20 cellular contexts compared by ENCODE assay signal in genomic region chr2:119338282-119338681, GRCh38. TPM values are rescaled to one million over a fixed set of nuclear protein-coding genes. Genes with fewer than 3 reads are reported as not detected.
A peak's percentile ranks its signal among the peaks of the same experiment; 100 is the strongest.
DNase-seq lines count a peak whose midpoint lies in the region; ATAC-seq and TF ChIP-seq lines count a peak whose summit lies in the region.
"Had no signal": no experiment of that assay in that cellular context is flagged by ENCODE, and none has a peak within 500 bp of the region (broad histone marks: within the 10 kb centered on the region; RNA-seq: fewer than 3 reads in every experiment).

No MANE protein-coding gene starts in this region.

- peaks cover 2% of the 10 kb centered on the region; the same call in 1 of the 2 replicates for H3F3A ChIP-seq in Loucy (ENCODE audit: low read depth)

- no peak for TF ChIP-seq CTCF in Loucy (conservative IDR thresholded peaks at IDR 0.05; ENCODE audit: low read length)
- TF ChIP-seq CTCF in activated CD8-positive, alpha-beta T cell treated with anti-CD3 and anti-CD28 coated beads for 36 hours (IDR thresholded peaks at IDR 0.05): no peak

- H3K4me3 Mint-ChIP-seq in activated CD8-positive, alpha-beta T cell treated with anti-CD3 and anti-CD28 coated beads for 36 hours: no peak overlapping the region
- H3K4me3 Mint-ChIP-seq in natural killer cell treated with Interleukin-12 subunit alpha and Interleukin-12 subunit beta and Interleukin-15 and Interleukin-18, amount 100 ng/mL, for 72 hours: peak overlapping the region; percentile 46
- H3K4me3 Mint-ChIP-seq: nephron progenitor cell had no signal

- POLR2A ChIA-PET in activated CD8-positive, alpha-beta T cell treated with anti-CD3 and anti-CD28 coated beads for 36 hours (lab: Charles Lee): no interaction called here

- no peaks in the 10 kb centered on the region for H3K9me2 ChIP-seq in Loucy (replicated peaks; ENCODE audit: low read depth, low read length)

- H3K4me1 Mint-ChIP-seq in activated CD8-positive, alpha-beta T cell treated with anti-CD3 and anti-CD28 coated beads for 36 hours (ENCODE audit: low read depth): peaks cover 18% of the 10 kb centered on the region
- peaks cover 18 to 25% of the 10 kb centered on the region in 2 donors for H3K4me1 Mint-ChIP-seq in natural killer cell treated with Interleukin-12 subunit alpha and Interleukin-12 subunit beta and Interleukin-15 and Interleukin-18, amount 100 ng/mL, for 72 hours (ENCODE audit: low read depth in 2 of 2)

- no peak for ATAC-seq in activated CD8-positive, alpha-beta T cell treated with anti-CD3 and anti-CD28 coated beads for 36 hours
- ATAC-seq in natural killer cell treated with Interleukin-12 subunit alpha and Interleukin-12 subunit beta and Interleukin-15 and Interleukin-18, amount 100 ng/mL, for 72 hours: no peak
- ATAC-seq in GM19397 (IDR thresholded peaks at IDR 0.05; ENCODE audit: unreplicated experiment): no peak
- no peak for ATAC-seq in HG03095 (IDR thresholded peaks at IDR 0.05; ENCODE audit: unreplicated experiment)
- ATAC-seq: HepG2 had no signal

- no peaks in the 10 kb centered on the region for H3K36me3 ChIP-seq in Loucy (ENCODE audit: insufficient read depth, low read length)

- DNase-seq in NOMO-1 (lab: John Stamatoyannopoulos, UW; ENCODE audit: unreplicated experiment in 2 of 2) (peak; percentile 36 to 65), NOMO-1 treated with dmso at 0.1 percent for 144 hours (lab: John Stamatoyannopoulos, UW; ENCODE audit: unreplicated experiment) (no peak), DMS114 treated with DMSO at 0.1 percent for 48 hours (lab: John Stamatoyannopoulos, UW; ENCODE audit: unreplicated experiment) (no peak)
- no peak for DNase-seq in activated CD8-positive, alpha-beta T cell treated with anti-CD3 and anti-CD28 coated beads for 36 hours
- no peak for DNase-seq in natural killer cell treated with Interleukin-12 subunit alpha and Interleukin-12 subunit beta and Interleukin-15 and Interleukin-18, amount 100 ng/mL, for 72 hours (ENCODE audit: low spot score)
- DNase-seq: 8988T; activated gamma-delta T cell; GOT3; islet precursor cell; NCI-H2029 treated with DMSO at 0.1 percent for 48 hours; NCI-H510A; nephron progenitor cell; Right ventricle myocardium superior; stimulated activated CD4-positive, alpha-beta T cell treated with anti-CD3 and anti-CD28 coated beads, Interleukin-4, amount 100 ng/mL, for 1 hour had no signal

- H3K9me3 ChIP-seq in Loucy (ENCODE audit: insufficient read depth, low read depth, low read length): no peaks in the 10 kb centered on the region

- H3K4me3 ChIP-seq in Loucy (ENCODE audit: low read length, poor library complexity, severe bottlenecking): no peak overlapping the region
- H3K4me3 ChIP-seq: hepatocyte had no signal

- H3K27ac Mint-ChIP-seq in activated CD8-positive, alpha-beta T cell treated with anti-CD3 and anti-CD28 coated beads for 36 hours: peak overlapping the region; percentile 6
- H3K27ac Mint-ChIP-seq in natural killer cell treated with Interleukin-12 subunit alpha and Interleukin-12 subunit beta and Interleukin-15 and Interleukin-18, amount 100 ng/mL, for 72 hours: peak overlapping the region; percentile 67 to 86
- H3K27ac Mint-ChIP-seq: nephron progenitor cell, progenitor cell of endocrine pancreas had no signal

- H3K9me3 Mint-ChIP-seq in activated CD8-positive, alpha-beta T cell treated with anti-CD3 and anti-CD28 coated beads for 36 hours: no peaks in the 10 kb centered on the region
- no peaks in the 10 kb centered on the region for H3K9me3 Mint-ChIP-seq in natural killer cell treated with Interleukin-12 subunit alpha and Interleukin-12 subunit beta and Interleukin-15 and Interleukin-18, amount 100 ng/mL, for 72 hours
- H3K9me3 Mint-ChIP-seq: nephron progenitor cell had no signal

- peak overlapping the region; percentile 74 for H3K4me2 ChIP-seq in Loucy (ENCODE audit: low read depth, low read length, poor library complexity, severe bottlenecking)
- H3K4me2 ChIP-seq: hepatocyte had no signal

- H3K79me2 ChIP-seq in Loucy (ENCODE audit: insufficient read depth, low read length): no peaks in the 10 kb centered on the region
- H3K79me2 ChIP-seq: hepatocyte had no signal

- peaks cover 4% of the 10 kb centered on the region for H3K36me3 Mint-ChIP-seq in activated CD8-positive, alpha-beta T cell treated with anti-CD3 and anti-CD28 coated beads for 36 hours (ENCODE audit: low read depth)
- H3K36me3 Mint-ChIP-seq in natural killer cell treated with Interleukin-12 subunit alpha and Interleukin-12 subunit beta and Interleukin-15 and Interleukin-18, amount 100 ng/mL, for 72 hours: no peaks in the 10 kb centered on the region

- no peaks in the 10 kb centered on the region for H3K27me3 ChIP-seq in Loucy (ENCODE audit: insufficient read depth, low read length, poor library complexity, severe bottlenecking)
- H3K27me3 ChIP-seq: hepatocyte had no signal

- intact Hi-C loops in activated CD8-positive, alpha-beta T cell treated with anti-CD3 and anti-CD28 coated beads for 36 hours (cut with micrococcal nuclease): no loop called here

- H2AFZ ChIP-seq in Loucy (ENCODE audit: low read length): no peak overlapping the region
- H2AFZ ChIP-seq: hepatocyte had no signal

- CTCF ChIA-PET in activated CD8-positive, alpha-beta T cell treated with anti-CD3 and anti-CD28 coated beads for 36 hours (lab: Charles Lee): no interaction called here

- peaks cover 27% of the 10 kb centered on the region for H3K4me1 ChIP-seq in Loucy (ENCODE audit: insufficient read depth, low read length, poor library complexity, severe bottlenecking)

- H3K9ac ChIP-seq in Loucy (ENCODE audit: low read depth, low read length, poor library complexity, severe bottlenecking): peak overlapping the region; percentile 44

- H3K27me3 Mint-ChIP-seq in activated CD8-positive, alpha-beta T cell treated with anti-CD3 and anti-CD28 coated beads for 36 hours: no peaks in the 10 kb centered on the region
- H3K27me3 Mint-ChIP-seq in natural killer cell treated with Interleukin-12 subunit alpha and Interleukin-12 subunit beta and Interleukin-15 and Interleukin-18, amount 100 ng/mL, for 72 hours: no peaks in the 10 kb centered on the region
- H3K27me3 Mint-ChIP-seq: progenitor cell of endocrine pancreas had no signal

- H4K20me1 ChIP-seq in Loucy (ENCODE audit: insufficient read depth, low read length, poor library complexity, severe bottlenecking): no peaks in the 10 kb centered on the region

RNA-seq across cellular contexts. Expression of gene C2orf76, which starts 28.4 kb away (rescaled TPM):
- 10 to 100 TPM in 1 of 2 experiments, 1 to 10 TPM in 1; 9.6 to 11.5 TPM for total RNA-seq in activated CD8-positive, alpha-beta T cell treated with anti-CD3 and anti-CD28 coated beads for 36 hours
- 10 to 100 TPM in 1 of 2 donors, 1 to 10 TPM in 1; 6.5 to 10.9 TPM for total RNA-seq in natural killer cell treated with Interleukin-12 subunit alpha and Interleukin-12 subunit beta and Interleukin-15 and Interleukin-18, amount 100 ng/mL, for 72 hours

RNA-seq across cellular contexts. Expression of gene DBI, which starts 28.5 kb away (rescaled TPM):
- 100 to 1,000 TPM; 142 to 143 TPM for total RNA-seq in activated CD8-positive, alpha-beta T cell treated with anti-CD3 and anti-CD28 coated beads for 36 hours
- 100 to 1,000 TPM; 161 to 187 TPM for total RNA-seq in natural killer cell treated with Interleukin-12 subunit alpha and Interleukin-12 subunit beta and Interleukin-15 and Interleukin-18, amount 100 ng/mL, for 72 hours

Comparison
In these comparisons a context has a peak if more than half of its experiments do, and no peak if none do; other contexts are left out.
1. DNase-seq: peak in NOMO-1 (2 of 2); none in NOMO-1 treated with dmso at 0.1 percent for 144 hours (single experiment), activated CD8-positive, alpha-beta T cell treated with anti-CD3 and anti-CD28 coated beads for 36 hours (single experiment), natural killer cell treated with Interleukin-12 subunit alpha and Interleukin-12 subunit beta and Interleukin-15 and Interleukin-18, amount 100 ng/mL, for 72 hours (single experiment) and DMS114 treated with DMSO at 0.1 percent for 48 hours (single experiment).